Comparison of ENCODE assay signal across 8 cellular contexts in genomic region chr9:137453643-137454081, GRCh38. TPM values are rescaled to one million over a fixed set of nuclear protein-coding genes. Genes with fewer than 3 reads are reported as not detected.
DNase-seq lines count a peak whose midpoint lies in the region; ATAC-seq, FAIRE-seq and TF ChIP-seq lines count a peak whose summit lies in the region.

No MANE protein-coding gene starts in this region.

- H3K4me1 ChIP-seq in HUES64 (ENCODE audit: insufficient read depth, low read length) (peaks cover 14% of the 10 kb centered on the region; the same call in 1 of the 2 replicates), ectodermal cell (ENCODE audit: control insufficient read depth, insufficient read depth, low read length) (peaks cover 20% of the 10 kb centered on the region), right lobe of liver (peaks cover 0 to 25% (median 3%) of the 10 kb centered on the region in 4 donors)

- H3K27me3 ChIP-seq in HUES64 (ENCODE audit: insufficient read depth, low read length) (no peaks in the 10 kb centered on the region), ectodermal cell (ENCODE audit: control insufficient read depth, insufficient read depth, low read length, poor library complexity, severe bottlenecking) (peaks cover 3% of the 10 kb centered on the region), right lobe of liver (no peaks in the 10 kb centered on the region)

- H3K9ac ChIP-seq in HUES64 (ENCODE audit: low read depth, low read length): peak overlapping the region; percentile 26; the same call in 1 of the 2 replicates

- H3K9me3 ChIP-seq in HUES64 (ENCODE audit: insufficient read depth, low read depth, low read length): no peaks in the 10 kb centered on the region
- H3K9me3 ChIP-seq in ectodermal cell (ENCODE audit: control insufficient read depth, low read length): no peaks in the 10 kb centered on the region
- no peaks in the 10 kb centered on the region for H3K9me3 ChIP-seq in right lobe of liver

- H3K27ac ChIP-seq in HUES64 (ENCODE audit: low read depth, low read length) (no peak overlapping the region), ectodermal cell (ENCODE audit: insufficient read depth, low read depth, low read length, poor library complexity, severe bottlenecking) (no peak overlapping the region), right lobe of liver (no peak overlapping the region)

- TF ChIP-seq CTCF in right lobe of liver (IDR thresholded peaks at IDR 0.05): no peak

- TF ChIP-seq POLR2A in right lobe of liver (IDR thresholded peaks at IDR 0.05): no peak

- peak overlapping the region; percentile 49 for H3K4me3 ChIP-seq in HUES64 (ENCODE audit: low read length)
- H3K4me3 ChIP-seq in ectodermal cell (ENCODE audit: insufficient read depth, low read depth, low read length): peak overlapping the region; percentile 22
- peak overlapping the region in 1 of 3 donors; percentile 27 for H3K4me3 ChIP-seq in right lobe of liver

- ATAC-seq in right lobe of liver: peak; percentile 67 to 73 (median 70)

- H3K36me3 ChIP-seq in HUES64 (ENCODE audit: insufficient read depth, low read length) (peaks cover 39% of the 10 kb centered on the region), ectodermal cell (ENCODE audit: control insufficient read depth, insufficient read depth, low read length) (peaks cover 22% of the 10 kb centered on the region), right lobe of liver (peaks cover 0 to 4% (median 0%) of the 10 kb centered on the region in 4 donors)

- peak; percentile 70 for FAIRE-seq in GM18507 (lab: Jason Lieb, UNC)

- intact Hi-C loops in right lobe of liver (cut with DNase I): no loop called here

- 3% methylated on average over 25 of the region's 25 CpGs for WGBS in HUES64
- WGBS in ectodermal cell, 2 experiments: 4 to 6% methylated on average over 25 of the region's 25 CpGs
- 40% methylated on average over 17 of the region's 25 CpGs for WGBS in right lobe of liver (ENCODE audit: insufficient coverage, low coverage, low lambda C conversion rate, missing lambda C conversion rate)

- peak; percentile 70 for DNase-seq in GM18507 (ENCODE audit: extremely low spot score, insufficient read length, low read depth)
- peak; percentile 58 for DNase-seq in activated CD4-positive, alpha-beta T cell treated with anti-CD3 and anti-CD28 coated beads for 1 hour
- peak; percentile 85 to 91 (median 87) for DNase-seq in right lobe of liver
- peak in 2 of 3 donors; percentile 47 to 59 for DNase-seq in stimulated activated CD4-positive, alpha-beta T cell treated with anti-CD3 and anti-CD28 coated beads, TNF-alpha, amount 100 ng/mL, for 48 hours (ENCODE audit: low read depth in 3 of 3)
- no peak for DNase-seq in superior temporal gyrus (ENCODE audit: extremely low spot score)
- no peak for DNase-seq in KG1 (lab: John Stamatoyannopoulos, UW)

RNA-seq across cellular contexts. Expression of gene NSMF, which starts 5.5 kb away (rescaled TPM):
- 41.1 TPM for polyA plus RNA-seq in HUES64 (2013, experiment 1 of 2)
- polyA plus RNA-seq in HUES64 (2013, experiment 2 of 2): 46.5 TPM
- 63.2 TPM for polyA plus RNA-seq in ectodermal cell (2013, experiment 1 of 4)
- 52.9 TPM for polyA plus RNA-seq in ectodermal cell (2013, experiment 2 of 4)
- 49.6 TPM for polyA plus RNA-seq in ectodermal cell (2013, experiment 3 of 4)
- 53.7 TPM for polyA plus RNA-seq in ectodermal cell (2013, experiment 4 of 4)
- total RNA-seq in right lobe of liver: 10 to 100 TPM; 15.6 to 55.4 (median 20.1) TPM

RNA-seq across cellular contexts. Expression of gene ENTPD8, which starts 12.5 kb away (rescaled TPM):
- polyA plus RNA-seq in HUES64 (2013, experiment 1 of 2): 0.25 TPM
- 0.19 TPM for polyA plus RNA-seq in HUES64 (2013, experiment 2 of 2)
- 0.48 TPM for polyA plus RNA-seq in ectodermal cell (2013, experiment 1 of 4)
- 0.27 TPM for polyA plus RNA-seq in ectodermal cell (2013, experiment 2 of 4)
- polyA plus RNA-seq in ectodermal cell (2013, experiment 3 of 4): not detected
- polyA plus RNA-seq in ectodermal cell (2013, experiment 4 of 4): 0.24 TPM
- 10 to 100 TPM in 2 of 6 experiments, 1 to 10 TPM in 4; 3.3 to 11.5 (median 7.5) TPM for total RNA-seq in right lobe of liver

RNA-seq across cellular contexts. Expression of gene NOXA1, which starts 30.5 kb away (rescaled TPM):
- polyA plus RNA-seq in HUES64 (2013, experiment 1 of 2): 0.25 TPM
- polyA plus RNA-seq in HUES64 (2013, experiment 2 of 2): 0.32 TPM
- polyA plus RNA-seq in ectodermal cell (2013, experiment 1 of 4): 1.1 TPM
- 0.59 TPM for polyA plus RNA-seq in ectodermal cell (2013, experiment 2 of 4)
- polyA plus RNA-seq in ectodermal cell (2013, experiment 3 of 4): 1.3 TPM
- polyA plus RNA-seq in ectodermal cell (2013, experiment 4 of 4): 1.4 TPM
- total RNA-seq in right lobe of liver: 1 to 10 TPM; 4.7 to 8.0 (median 5.7) TPM

RNA-seq across cellular contexts. Expression of gene EXD3, which starts 30.7 kb away (rescaled TPM):
- 4.1 TPM for polyA plus RNA-seq in HUES64 (2013, experiment 1 of 2)
- 6.3 TPM for polyA plus RNA-seq in HUES64 (2013, experiment 2 of 2)
- polyA plus RNA-seq in ectodermal cell (2013, experiment 1 of 4): 20.7 TPM
- 23.2 TPM for polyA plus RNA-seq in ectodermal cell (2013, experiment 2 of 4)
- polyA plus RNA-seq in ectodermal cell (2013, experiment 3 of 4): 21.1 TPM
- polyA plus RNA-seq in ectodermal cell (2013, experiment 4 of 4): 26.7 TPM
- 10 to 100 TPM in 3 of 6 experiments, 1 to 10 TPM in 3; 3.3 to 14.4 (median 10.6) TPM for total RNA-seq in right lobe of liver

Comparison
In these comparisons a context has a peak if more than half of its experiments do, and no peak if none do; other contexts are left out.
1. DNase-seq: peak in GM18507 (single experiment), activated CD4-positive, alpha-beta T cell treated with anti-CD3 and anti-CD28 coated beads for 1 hour (single experiment), right lobe of liver (3 of 3) and stimulated activated CD4-positive, alpha-beta T cell treated with anti-CD3 and anti-CD28 coated beads, TNF-alpha, amount 100 ng/mL, for 48 hours (2 of 3); none in superior temporal gyrus (single experiment) and KG1 (single experiment).